ENCODE assay signal across 1 cellular context in the genomic region with DNA sequence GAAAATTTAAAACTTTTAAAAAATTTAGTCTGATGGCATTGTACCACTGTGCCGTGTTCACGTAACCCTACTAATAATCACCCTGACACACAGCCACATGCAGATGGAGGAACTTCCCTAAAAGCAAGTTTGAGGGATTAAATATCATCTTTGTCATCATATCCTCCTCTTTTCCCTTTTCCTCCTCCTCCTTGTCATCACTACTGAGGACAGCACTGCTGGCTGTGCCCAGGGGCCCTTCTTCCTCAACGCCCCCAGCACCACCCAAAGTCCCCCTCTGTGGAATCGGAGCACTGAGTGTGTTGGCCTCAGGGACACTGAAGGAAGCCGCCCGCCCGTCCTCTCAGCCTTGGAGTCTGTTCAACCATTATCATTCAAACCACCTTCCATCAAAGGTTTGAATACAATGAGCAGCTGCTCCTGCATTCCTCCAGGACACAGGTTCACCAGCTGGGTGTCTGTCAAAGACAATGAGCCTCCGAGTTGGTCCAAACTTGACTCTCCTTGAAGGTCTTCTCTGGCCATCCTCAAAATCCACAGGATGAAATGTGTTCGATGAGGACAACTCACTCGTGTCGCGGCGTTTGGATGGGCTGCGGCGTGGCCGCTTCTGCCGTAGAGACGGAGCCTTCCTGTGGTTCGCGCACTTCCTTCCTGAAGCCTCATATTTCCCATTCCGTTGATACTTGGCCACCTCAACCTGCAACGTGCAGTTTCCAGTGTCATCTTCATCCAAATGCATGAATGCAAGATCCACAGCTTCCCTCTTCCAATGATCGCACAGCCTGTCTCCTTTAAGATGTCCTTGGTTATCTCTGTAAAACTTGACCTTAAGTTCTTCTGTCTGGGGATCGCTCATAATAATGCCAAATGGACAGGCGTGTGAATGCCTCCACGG.
TF ChIP-seq lines count a peak whose summit lies in the region.

No MANE protein-coding gene starts in this region.

TF ChIP-seq in K562, 482 proteins besides CTCF, POLR2A, EP300 and RAD21 (continued from another document and continues in another):
- no peak for TF ChIP-seq BRCA1 (IDR thresholded peaks at IDR 0.05)
- TF ChIP-seq BRCA1 (CRISPR knock-in tag; IDR thresholded peaks at IDR 0.05) = no peak
- peak in 1 of 2 experiments; percentile 12; a peak in 1 of 4 replicates for TF ChIP-seq MNT (conservative IDR thresholded peaks at IDR 0.05)
- TF ChIP-seq NFRKB (IDR thresholded peaks at IDR 0.05; ENCODE audit: low read depth) = peak; percentile 10; the same call in 1 of the 2 replicates
- TF ChIP-seq PRMT5 (CRISPR knock-in tag; IDR thresholded peaks at IDR 0.05) = no peak
- peak; percentile 55; the same call in 1 of the 2 replicates for TF ChIP-seq POLR2G (IDR thresholded peaks at IDR 0.05; ENCODE audit: low read depth, low read length)
- TF ChIP-seq JUN (IDR thresholded peaks at IDR 0.05; ENCODE audit: borderline replicate concordance, low read depth, low read length) = no peak
- no peak for TF ChIP-seq JUN (CRISPR knock-in tag; IDR thresholded peaks at IDR 0.05; ENCODE audit: borderline replicate concordance)
- TF ChIP-seq, protein P1, sequence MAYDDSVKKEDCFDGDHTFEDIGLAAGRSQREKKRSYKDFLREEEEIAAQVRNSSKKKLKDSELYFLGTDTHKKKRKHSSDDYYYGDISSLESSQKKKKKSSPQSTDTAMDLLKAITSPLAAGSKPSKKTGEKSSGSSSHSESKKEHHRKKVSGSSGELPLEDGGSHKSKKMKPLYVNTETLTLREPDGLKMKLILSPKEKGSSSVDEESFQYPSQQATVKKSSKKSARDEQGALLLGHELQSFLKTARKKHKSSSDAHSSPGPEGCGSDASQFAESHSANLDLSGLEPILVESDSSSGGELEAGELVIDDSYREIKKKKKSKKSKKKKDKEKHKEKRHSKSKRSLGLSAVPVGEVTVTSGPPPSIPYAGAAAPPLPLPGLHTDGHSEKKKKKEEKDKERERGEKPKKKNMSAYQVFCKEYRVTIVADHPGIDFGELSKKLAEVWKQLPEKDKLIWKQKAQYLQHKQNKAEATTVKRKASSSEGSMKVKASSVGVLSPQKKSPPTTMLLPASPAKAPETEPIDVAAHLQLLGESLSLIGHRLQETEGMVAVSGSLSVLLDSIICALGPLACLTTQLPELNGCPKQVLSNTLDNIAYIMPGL (CRISPR knock-in tag; IDR thresholded peaks at IDR 0.05) = 0 out of 2 replicates have a peak, but pooled peaks have one; percentile 13
- 0 out of 2 replicates have a peak, but pooled peaks have one; percentile 9 for TF ChIP-seq SP1 (CRISPR knock-in tag; IDR thresholded peaks at IDR 0.05)
- no peak for TF ChIP-seq CHCHD3 (CRISPR knock-in tag; IDR thresholded peaks at IDR 0.05)
- TF ChIP-seq RCOR1 (IDR thresholded peaks at IDR 0.05; ENCODE audit: borderline replicate concordance in 1 of 2, low read depth in 2 of 2, low read length in 2 of 2) = 0 out of 4 replicates have a peak, but pooled peaks of 1 of the 2 experiments have one; percentile 1
- no peak for TF ChIP-seq SMARCE1 (IDR thresholded peaks at IDR 0.05)
- TF ChIP-seq, protein P2, sequence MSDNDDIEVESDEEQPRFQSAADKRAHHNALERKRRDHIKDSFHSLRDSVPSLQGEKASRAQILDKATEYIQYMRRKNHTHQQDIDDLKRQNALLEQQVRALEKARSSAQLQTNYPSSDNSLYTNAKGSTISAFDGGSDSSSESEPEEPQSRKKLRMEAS (CRISPR knock-in tag; IDR thresholded peaks at IDR 0.05) = no peak
- TF ChIP-seq ZNF584 (CRISPR knock-in tag; IDR thresholded peaks at IDR 0.05; ENCODE audit: low read depth) = no peak
- TF ChIP-seq HDAC2 (IDR thresholded peaks at IDR 0.05) = peak; percentile 27; the same call in 1 of the 2 replicates
- TF ChIP-seq CSDE1 (IDR thresholded peaks at IDR 0.05) = peak in 1 of 2 experiments; percentile 51; a peak in 1 of 4 replicates
- no peak for TF ChIP-seq SLC30A9 (CRISPR knock-in tag; IDR thresholded peaks at IDR 0.05)
- TF ChIP-seq CGGBP1 (CRISPR knock-in tag; IDR thresholded peaks at IDR 0.05) = no peak
- no peak for TF ChIP-seq TEAD4 (IDR thresholded peaks at IDR 0.05; ENCODE audit: low read length)
- TF ChIP-seq TEAD4 (CRISPR knock-in tag; IDR thresholded peaks at IDR 0.05; ENCODE audit: borderline replicate concordance) = no peak
- no peak for TF ChIP-seq CREB3L1 (IDR thresholded peaks at IDR 0.05; ENCODE audit: borderline replicate concordance, low read depth)
- TF ChIP-seq OTX1 (CRISPR knock-in tag; IDR thresholded peaks at IDR 0.05) = no peak
- TF ChIP-seq, protein P3, sequence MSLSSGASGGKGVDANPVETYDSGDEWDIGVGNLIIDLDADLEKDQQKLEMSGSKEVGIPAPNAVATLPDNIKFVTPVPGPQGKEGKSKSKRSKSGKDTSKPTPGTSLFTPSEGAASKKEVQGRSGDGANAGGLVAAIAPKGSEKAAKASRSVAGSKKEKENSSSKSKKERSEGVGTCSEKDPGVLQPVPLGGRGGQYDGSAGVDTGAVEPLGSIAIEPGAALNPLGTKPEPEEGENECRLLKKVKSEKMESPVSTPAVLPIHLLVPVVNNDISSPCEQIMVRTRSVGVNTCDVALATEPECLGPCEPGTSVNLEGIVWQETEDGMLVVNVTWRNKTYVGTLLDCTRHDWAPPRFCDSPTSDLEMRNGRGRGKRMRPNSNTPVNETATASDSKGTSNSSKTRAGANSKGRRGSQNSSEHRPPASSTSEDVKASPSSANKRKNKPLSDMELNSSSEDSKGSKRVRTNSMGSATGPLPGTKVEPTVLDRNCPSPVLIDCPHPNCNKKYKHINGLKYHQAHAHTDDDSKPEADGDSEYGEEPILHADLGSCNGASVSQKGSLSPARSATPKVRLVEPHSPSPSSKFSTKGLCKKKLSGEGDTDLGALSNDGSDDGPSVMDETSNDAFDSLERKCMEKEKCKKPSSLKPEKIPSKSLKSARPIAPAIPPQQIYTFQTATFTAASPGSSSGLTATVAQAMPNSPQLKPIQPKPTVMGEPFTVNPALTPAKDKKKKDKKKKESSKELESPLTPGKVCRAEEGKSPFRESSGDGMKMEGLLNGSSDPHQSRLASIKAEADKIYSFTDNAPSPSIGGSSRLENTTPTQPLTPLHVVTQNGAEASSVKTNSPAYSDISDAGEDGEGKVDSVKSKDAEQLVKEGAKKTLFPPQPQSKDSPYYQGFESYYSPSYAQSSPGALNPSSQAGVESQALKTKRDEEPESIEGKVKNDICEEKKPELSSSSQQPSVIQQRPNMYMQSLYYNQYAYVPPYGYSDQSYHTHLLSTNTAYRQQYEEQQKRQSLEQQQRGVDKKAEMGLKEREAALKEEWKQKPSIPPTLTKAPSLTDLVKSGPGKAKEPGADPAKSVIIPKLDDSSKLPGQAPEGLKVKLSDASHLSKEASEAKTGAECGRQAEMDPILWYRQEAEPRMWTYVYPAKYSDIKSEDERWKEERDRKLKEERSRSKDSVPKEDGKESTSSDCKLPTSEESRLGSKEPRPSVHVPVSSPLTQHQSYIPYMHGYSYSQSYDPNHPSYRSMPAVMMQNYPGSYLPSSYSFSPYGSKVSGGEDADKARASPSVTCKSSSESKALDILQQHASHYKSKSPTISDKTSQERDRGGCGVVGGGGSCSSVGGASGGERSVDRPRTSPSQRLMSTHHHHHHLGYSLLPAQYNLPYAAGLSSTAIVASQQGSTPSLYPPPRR (CRISPR knock-in tag; IDR thresholded peaks at IDR 0.05; ENCODE audit: borderline replicate concordance) = peak; percentile 55; the same call in 1 of the 2 replicates
- no peak for TF ChIP-seq NR2C1 (IDR thresholded peaks at IDR 0.05)
- no peak for TF ChIP-seq NR2C1 (tag; IDR thresholded peaks at IDR 0.05)
- TF ChIP-seq, protein P4, sequence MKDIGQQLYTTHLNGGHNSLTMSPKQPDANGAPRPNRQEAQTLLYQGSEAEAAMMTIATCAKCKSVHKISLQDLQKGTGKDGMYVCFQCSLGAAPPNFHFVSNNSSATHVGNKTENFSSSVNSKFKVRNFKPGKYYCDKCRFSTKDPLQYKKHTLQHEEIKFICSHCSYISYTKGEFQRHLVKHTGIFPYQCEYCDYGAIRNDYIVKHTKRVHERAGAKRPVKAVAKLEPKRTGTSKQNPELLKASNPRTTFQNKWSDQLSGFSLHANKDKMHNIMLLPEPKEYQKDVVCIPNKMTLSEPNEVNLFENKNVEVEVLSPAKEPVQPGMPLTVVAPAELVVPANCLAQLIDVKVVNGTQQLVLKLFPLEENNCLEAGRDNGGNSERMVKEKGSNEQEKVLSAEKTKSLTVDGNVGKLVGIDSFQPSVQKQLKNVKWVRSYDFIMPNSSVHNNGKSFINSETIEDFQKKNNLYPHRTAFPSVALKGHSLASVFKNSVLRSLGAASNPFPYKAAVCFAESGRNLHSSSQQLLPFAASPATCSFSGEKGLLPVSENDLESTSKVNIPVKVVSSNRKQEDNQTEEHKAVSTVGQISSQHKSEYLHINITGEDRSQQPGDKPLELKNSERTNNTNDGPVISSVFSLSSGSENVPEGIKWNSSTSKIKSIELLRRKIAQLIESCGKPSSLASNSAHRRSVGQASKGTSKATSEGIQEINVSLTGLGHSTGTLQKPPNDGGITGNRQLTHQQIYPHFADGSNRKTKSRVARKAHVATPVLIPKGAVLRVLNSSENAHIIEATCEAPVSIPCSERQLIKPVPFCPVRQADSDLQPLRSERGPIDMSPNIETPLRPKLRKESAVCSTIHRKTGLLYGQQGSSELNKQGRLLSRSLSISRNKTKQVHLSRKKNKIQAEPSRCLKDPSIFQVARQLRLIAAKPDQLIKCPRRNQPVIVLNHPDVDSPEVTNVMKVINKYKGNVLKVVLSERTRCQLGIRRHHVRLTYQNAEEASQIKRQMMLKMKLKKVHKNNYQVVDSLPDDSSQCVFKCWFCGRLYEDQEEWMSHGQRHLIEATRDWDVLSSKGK (CRISPR knock-in tag; IDR thresholded peaks at IDR 0.05) = 0 out of 2 replicates have a peak, but pooled peaks have one; percentile 37
- no peak for TF ChIP-seq ZNF436 (CRISPR knock-in tag; IDR thresholded peaks at IDR 0.05)
- TF ChIP-seq ARID1B (IDR thresholded peaks at IDR 0.05) = no peak
- peak; percentile 37; the same call in 1 of the 2 replicates for TF ChIP-seq ZNF717 (CRISPR knock-in tag; IDR thresholded peaks at IDR 0.05)
- TF ChIP-seq ZBTB7A (IDR thresholded peaks at IDR 0.05; ENCODE audit: borderline replicate concordance, control insufficient read depth, low read depth, low read length) = 0 out of 2 replicates have a peak, but pooled peaks have one; percentile 25
- 0 out of 2 replicates have a peak, but pooled peaks have one; percentile 51 for TF ChIP-seq ZNF780A (CRISPR knock-in tag; IDR thresholded peaks at IDR 0.05)
- TF ChIP-seq TBL1XR1 (IDR thresholded peaks at IDR 0.05; ENCODE audit: low read length in 2 of 2) = no peak
- TF ChIP-seq TOE1 (IDR thresholded peaks at IDR 0.05; ENCODE audit: borderline replicate concordance) = no peak
- peak; percentile 82; the same call in 1 of the 2 replicates for TF ChIP-seq TOE1 (CRISPR knock-in tag; IDR thresholded peaks at IDR 0.05; ENCODE audit: borderline replicate concordance, low read depth)
- TF ChIP-seq ZBTB26 (CRISPR knock-in tag; IDR thresholded peaks at IDR 0.05) = no peak
- TF ChIP-seq, protein P5, sequence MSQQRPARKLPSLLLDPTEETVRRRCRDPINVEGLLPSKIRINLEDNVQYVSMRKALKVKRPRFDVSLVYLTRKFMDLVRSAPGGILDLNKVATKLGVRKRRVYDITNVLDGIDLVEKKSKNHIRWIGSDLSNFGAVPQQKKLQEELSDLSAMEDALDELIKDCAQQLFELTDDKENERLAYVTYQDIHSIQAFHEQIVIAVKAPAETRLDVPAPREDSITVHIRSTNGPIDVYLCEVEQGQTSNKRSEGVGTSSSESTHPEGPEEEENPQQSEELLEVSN (IDR thresholded peaks at IDR 0.05; ENCODE audit: borderline replicate concordance in 1 of 2, extremely low read depth in 1 of 2, insufficient read depth in 1 of 2, insufficient read length in 1 of 2, low read depth in 1 of 2, low read length in 1 of 2, poor library complexity in 1 of 2, severe bottlenecking in 1 of 2) = peak in 1 of 2 experiments; percentile 56
- peak; percentile 2; the same call in 1 of the 2 replicates for TF ChIP-seq BHLHE40 (IDR thresholded peaks at IDR 0.05; ENCODE audit: low read length)
- TF ChIP-seq SOX6 (IDR thresholded peaks at IDR 0.05) = 0 out of 2 replicates have a peak, but pooled peaks have one; percentile 36
- TF ChIP-seq FOXJ3 (CRISPR knock-in tag; IDR thresholded peaks at IDR 0.05) = no peak
- peak; percentile 40 for TF ChIP-seq HNRNPLL (IDR thresholded peaks at IDR 0.05; ENCODE audit: low read depth, low read length, poor library complexity, severe bottlenecking)
- 0 out of 4 replicates have a peak, but pooled peaks of 1 of the 2 experiments have one; percentile 11 for TF ChIP-seq TEAD1 (CRISPR knock-in tag; IDR thresholded peaks at IDR 0.05)
- TF ChIP-seq KLF10 (CRISPR knock-in tag; IDR thresholded peaks at IDR 0.05) = no peak
- peak; percentile 68 for TF ChIP-seq CHD1 (IDR thresholded peaks at IDR 0.05; ENCODE audit: low read length)
- TF ChIP-seq MYC (IDR thresholded peaks at IDR 0.05; ENCODE audit: low read depth, low read length) = peak; percentile 38; the same call in 1 of the 2 replicates
- TF ChIP-seq MYC (CRISPR knock-in tag; IDR thresholded peaks at IDR 0.05; ENCODE audit: borderline replicate concordance, low read depth) = no peak
